Comparison of ENCODE assay signal across 11 cellular contexts in genomic region chr4:4509521-4509920, GRCh38.
"Had no signal": no experiment of that assay in that cellular context is flagged by ENCODE, and none has a peak within 500 bp of the region (broad histone marks: within the 10 kb centered on the region; RNA-seq: fewer than 3 reads in every experiment).

No MANE protein-coding gene starts in this region.

- H3K9me3 ChIP-seq: adrenal gland, ascending aorta, body of pancreas, breast epithelium had no signal

- H3K4me3 ChIP-seq: adrenal gland, ascending aorta, body of pancreas, breast epithelium, cardiac muscle cell had no signal

- ATAC-seq: activated naive CD4-positive, alpha-beta T cell treated with anti-CD3 and anti-CD28 coated beads, Interleukin-2, amount 50 U/mL, for 72 hours; activated naive CD8-positive, alpha-beta T cell treated with anti-CD3 and anti-CD28 coated beads, Interleukin-2, amount 50 U/mL, for 24 hours; activated T-cell treated with anti-CD3 and anti-CD28 coated beads, Interleukin-2, amount 50 U/mL, for 4 hours; activated T-cell treated with anti-CD3 and anti-CD28 coated beads, Interleukin-2, amount 50 U/mL, for 72 hours; activated T-helper 17 cell treated with anti-CD3 and anti-CD28 coated beads, Interleukin-2, amount 50 U/mL, for 72 hours; body of pancreas had no signal

- H3K4me1 ChIP-seq: adrenal gland, ascending aorta, breast epithelium had no signal

- H3K36me3 ChIP-seq: adrenal gland, ascending aorta, brain microvascular endothelial cell, breast epithelium, cardiac muscle cell had no signal

- H3K27ac ChIP-seq: adrenal gland, ascending aorta, body of pancreas, brain microvascular endothelial cell, breast epithelium, cardiac muscle cell had no signal
